Comparison of ENCODE assay signal across 26 cellular contexts in the genomic region with DNA sequence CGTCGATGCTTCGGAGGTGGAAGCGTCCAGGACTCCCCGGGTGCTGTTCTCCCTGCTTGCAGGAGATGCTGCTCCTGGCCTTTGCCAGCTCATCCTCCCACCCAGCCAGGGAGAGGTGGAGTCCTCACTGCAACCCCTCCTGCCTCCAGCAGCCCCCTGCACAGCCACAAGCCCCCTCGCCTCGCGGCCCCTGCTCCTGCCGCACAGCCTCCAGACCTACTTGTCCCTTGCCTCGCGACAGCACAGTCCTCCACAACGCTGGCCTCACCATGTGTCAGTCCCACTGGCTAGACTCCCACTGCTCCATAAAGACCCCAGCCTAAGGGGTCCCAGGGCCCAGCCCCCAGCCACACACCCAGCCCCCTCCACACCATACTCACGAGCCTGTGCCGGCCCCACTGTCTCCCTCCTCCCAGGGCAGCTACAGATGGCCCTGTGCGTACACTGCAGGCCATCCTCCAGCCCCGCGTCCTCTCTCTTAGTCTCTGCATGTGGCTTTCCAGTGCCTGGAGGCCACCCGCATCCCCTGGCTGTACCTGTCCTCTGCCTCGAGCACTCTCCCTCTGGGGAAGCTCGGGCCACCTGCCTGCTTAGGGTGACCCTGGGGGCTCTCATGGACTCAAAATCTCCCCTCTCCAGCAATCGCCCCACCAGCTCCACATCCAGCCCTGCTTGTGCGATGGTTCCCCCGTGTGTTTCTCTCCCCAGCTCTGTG.
"Had no signal": no experiment of that assay in that cellular context is flagged by ENCODE, and none has a peak within 500 bp of the region (broad histone marks: within the 10 kb centered on the region; RNA-seq: fewer than 3 reads in every experiment).

No MANE protein-coding gene starts in this region.

- H3K36me3 Mint-ChIP-seq: activated naive CD8-positive, alpha-beta T cell treated with anti-CD3 and anti-CD28 coated beads, Interleukin-2, amount 10 ng/mL, durations not matched to agents 7 days and 5 days; mesothelial cell of epicardium; naive thymus-derived CD8-positive, alpha-beta T cell; stimulated activated effector memory CD8-positive, alpha-beta T cell treated with anti-CD3 and anti-CD28 coated beads, Interleukin-12 subunit alpha, Interleukin-12 subunit beta, amount 100 ng/mL, for 72 hours had no signal

- H3K27me3 Mint-ChIP-seq: activated naive CD8-positive, alpha-beta T cell treated with anti-CD3 and anti-CD28 coated beads, Interleukin-2, amount 10 ng/mL, durations not matched to agents 7 days and 5 days; stimulated activated naive CD8-positive, alpha-beta T cell treated with anti-CD3 and anti-CD28 coated beads, Interleukin-15, amount 100 ng/mL, for 72 hours had no signal

- H3K36me3 ChIP-seq: colonic mucosa, gastroesophageal sphincter, left ventricle myocardium inferior, suprapubic skin, transverse colon had no signal

- H3K9me3 ChIP-seq: colonic mucosa, gastroesophageal sphincter, left ventricle myocardium inferior, suprapubic skin, transverse colon had no signal

- H3K9me3 Mint-ChIP-seq: activated naive CD4-positive, alpha-beta T cell treated with anti-CD3 and anti-CD28 coated beads for 36 hours; activated naive CD8-positive, alpha-beta T cell treated with anti-CD3 and anti-CD28 coated beads, Interleukin-2, amount 10 ng/mL, durations not matched to agents 7 days and 5 days; mesothelial cell of epicardium; naive thymus-derived CD8-positive, alpha-beta T cell; stimulated activated effector memory CD8-positive, alpha-beta T cell treated with anti-CD3 and anti-CD28 coated beads, Interleukin-12 subunit alpha, Interleukin-12 subunit beta, amount 100 ng/mL, for 72 hours; stimulated activated naive CD8-positive, alpha-beta T cell treated with anti-CD3 and anti-CD28 coated beads, Interleukin-15, amount 100 ng/mL, for 72 hours; T-helper 1 cell treated with Interleukin-12 subunit alpha and Interleukin-12 subunit beta and Interleukin-4 antibody, amounts not matched to agents 30 μg/mL and 1 μg/mL, for 36 hours had no signal

- ATAC-seq: activated T-cell treated with anti-CD3 and anti-CD28 coated beads, Interleukin-2, amount 50 U/mL, for 72 hours; gastroesophageal sphincter; naive thymus-derived CD8-positive, alpha-beta T cell; sciatic nerve; stimulated activated effector memory CD8-positive, alpha-beta T cell treated with anti-CD3 and anti-CD28 coated beads, Interleukin-12 subunit alpha, Interleukin-12 subunit beta, amount 100 ng/mL, for 72 hours; stimulated activated naive CD8-positive, alpha-beta T cell treated with anti-CD3 and anti-CD28 coated beads, Interleukin-15, amount 100 ng/mL, for 72 hours had no signal

- H3K4me3 Mint-ChIP-seq: activated naive CD4-positive, alpha-beta T cell treated with anti-CD3 and anti-CD28 coated beads for 36 hours; activated naive CD8-positive, alpha-beta T cell treated with anti-CD3 and anti-CD28 coated beads, Interleukin-2, amount 10 ng/mL, durations not matched to agents 7 days and 5 days; activated T-cell treated with anti-CD3 and anti-CD28 coated beads, Interleukin-2, amount 50 U/mL, for 72 hours; mesothelial cell of epicardium; naive thymus-derived CD8-positive, alpha-beta T cell; stimulated activated effector memory CD8-positive, alpha-beta T cell treated with anti-CD3 and anti-CD28 coated beads, Interleukin-12 subunit alpha, Interleukin-12 subunit beta, amount 100 ng/mL, for 72 hours; stimulated activated naive CD8-positive, alpha-beta T cell treated with anti-CD3 and anti-CD28 coated beads, Interleukin-15, amount 100 ng/mL, for 72 hours; T-helper 1 cell treated with Interleukin-12 subunit alpha and Interleukin-12 subunit beta and Interleukin-4 antibody, amounts not matched to agents 30 μg/mL and 1 μg/mL, for 36 hours had no signal

- DNase-seq: activated CD4-positive, alpha-beta T cell treated with anti-CD3 and anti-CD28 coated beads for 4 hours; activated CD4-positive, alpha-beta T cell treated with anti-CD3 and anti-CD28 coated beads, Interleukin-2, amount 50 U/mL, for 48 hours; activated CD4-positive, CD25-positive, alpha-beta regulatory T cell; activated effector memory CD4-positive, alpha-beta T cell treated with Interleukin-2 at 50 U/mL for 16 hours; activated naive CD4-positive, alpha-beta T cell treated with anti-CD3 and anti-CD28 coated beads for 36 hours; activated naive CD8-positive, alpha-beta T cell treated with anti-CD3 and anti-CD28 coated beads, Interleukin-2, amount 10 ng/mL, durations not matched to agents 7 days and 5 days; activated T-cell treated with anti-CD3 and anti-CD28 coated beads, Interleukin-2, amount 50 U/mL, for 72 hours; amniotic stem cell; colonic mucosa; dorsolateral prefrontal cortex; head of caudate nucleus; hypothalamus; left ventricle myocardium inferior; naive thymus-derived CD8-positive, alpha-beta T cell; occipital lobe; small intestine; stimulated activated CD4-positive, alpha-beta T cell treated with anti-CD3 and anti-CD28 coated beads, Interleukin-2, amount 100 ng/mL, for 24 hours; stimulated activated naive CD8-positive, alpha-beta T cell treated with anti-CD3 and anti-CD28 coated beads, Interleukin-15, amount 100 ng/mL, for 72 hours; T1000; transverse colon had no signal

- H3K4me1 ChIP-seq: colonic mucosa, gastroesophageal sphincter, left ventricle myocardium inferior had no signal

- H3K27me3 ChIP-seq: colonic mucosa, suprapubic skin, transverse colon had no signal

- H3K27ac Mint-ChIP-seq: activated naive CD4-positive, alpha-beta T cell treated with anti-CD3 and anti-CD28 coated beads for 36 hours; activated naive CD8-positive, alpha-beta T cell treated with anti-CD3 and anti-CD28 coated beads, Interleukin-2, amount 10 ng/mL, durations not matched to agents 7 days and 5 days; activated T-cell treated with anti-CD3 and anti-CD28 coated beads, Interleukin-2, amount 50 U/mL, for 72 hours; mesothelial cell of epicardium; naive thymus-derived CD8-positive, alpha-beta T cell; stimulated activated effector memory CD8-positive, alpha-beta T cell treated with anti-CD3 and anti-CD28 coated beads, Interleukin-12 subunit alpha, Interleukin-12 subunit beta, amount 100 ng/mL, for 72 hours; stimulated activated naive CD8-positive, alpha-beta T cell treated with anti-CD3 and anti-CD28 coated beads, Interleukin-15, amount 100 ng/mL, for 72 hours; T-helper 1 cell treated with Interleukin-12 subunit alpha and Interleukin-12 subunit beta and Interleukin-4 antibody, amounts not matched to agents 30 μg/mL and 1 μg/mL, for 36 hours had no signal

- H3K27ac ChIP-seq: colonic mucosa, dorsolateral prefrontal cortex, gastroesophageal sphincter, left ventricle myocardium inferior, suprapubic skin, transverse colon had no signal

- H3K4me3 ChIP-seq: colonic mucosa, dorsolateral prefrontal cortex, gastroesophageal sphincter, left ventricle myocardium inferior, suprapubic skin, transverse colon had no signal

- H3K4me1 Mint-ChIP-seq: activated naive CD8-positive, alpha-beta T cell treated with anti-CD3 and anti-CD28 coated beads, Interleukin-2, amount 10 ng/mL, durations not matched to agents 7 days and 5 days; stimulated activated effector memory CD8-positive, alpha-beta T cell treated with anti-CD3 and anti-CD28 coated beads, Interleukin-12 subunit alpha, Interleukin-12 subunit beta, amount 100 ng/mL, for 72 hours; stimulated activated naive CD8-positive, alpha-beta T cell treated with anti-CD3 and anti-CD28 coated beads, Interleukin-15, amount 100 ng/mL, for 72 hours had no signal
